23 cellular contexts compared by ENCODE assay signal in genomic region chr5:28602429-28602828, GRCh38.
A peak's percentile ranks its signal among the peaks of the same experiment; 100 is the strongest.
DNase-seq lines count a peak whose midpoint lies in the region; ATAC-seq, FAIRE-seq and TF ChIP-seq lines count a peak whose summit lies in the region.
"Had no signal": no experiment of that assay in that cellular context is flagged by ENCODE, and none has a peak within 500 bp of the region (broad histone marks: within the 10 kb centered on the region; RNA-seq: fewer than 3 reads in every experiment).

No MANE protein-coding gene starts in this region.

- intact Hi-C loops in PC-3 (cut with micrococcal nuclease) (no loop called here), left lung (cut with DNase I) (no loop called here)

- H3K9me2 ChIP-seq in GM23338 (ENCODE audit: insufficient read depth) (no peaks in the 10 kb centered on the region), PC-3 (replicated peaks; ENCODE audit: low read length) (no peaks in the 10 kb centered on the region)

- no peaks in the 10 kb centered on the region for H3K36me3 ChIP-seq in GM23338 (ENCODE audit: insufficient read depth)
- H3K36me3 ChIP-seq in PC-3 (ENCODE audit: low read depth, low read length), result no peaks in the 10 kb centered on the region
- no peaks in the 10 kb centered on the region for H3K36me3 ChIP-seq in left lung
- no peaks in the 10 kb centered on the region for H3K36me3 ChIP-seq in Peyer's patch
- H3K36me3 ChIP-seq: BLaER1 treated with 17β-estradiol and CSF1 and Interleukin-3, amounts not matched to agents 10 nM and 100 nM had no signal

- TF ChIP-seq EP300 in A549 (IDR thresholded peaks at IDR 0.05), result no peak

- no peak overlapping the region for H3K4me3 Mint-ChIP-seq in GM23338
- H3K4me3 Mint-ChIP-seq: B cell; CD4-positive, alpha-beta T cell; CD8-positive, alpha-beta T cell had no signal

- peaks cover 4% of the 10 kb centered on the region; the same call in 2 of the 3 replicates for H3K36me3 Mint-ChIP-seq in GM23338 (ENCODE audit: low read depth)
- H3K36me3 Mint-ChIP-seq: CD8-positive, alpha-beta T cell had no signal

- no peaks in the 10 kb centered on the region for H4K20me1 ChIP-seq in GM23338 (replicated peaks; ENCODE audit: insufficient read depth)
- no peaks in the 10 kb centered on the region for H4K20me1 ChIP-seq in PC-3 (ENCODE audit: low read length)
- H4K20me1 ChIP-seq: BLaER1 treated with 17β-estradiol and CSF1 and Interleukin-3, amounts not matched to agents 10 nM and 100 nM had no signal

- DNase-seq in A549 (ENCODE audit: low read depth in 1 of 2, low spot score in 1 of 2), result no peak
- no peak for DNase-seq in GM23338 (ENCODE audit: low spot score)
- no peak for DNase-seq in PC-3
- DNase-seq in left lung, result no peak
- no peak for DNase-seq in NAMALWA (ENCODE audit: low spot score)
- no peak for DNase-seq in Peyer's patch
- DNase-seq: 8988T; AML-193; Caco-2; Calu3; CD4-positive, alpha-beta T cell; CD8-positive, alpha-beta T cell; DMS79 treated with DMSO at 0.1 percent for 48 hours; GF-D8 had no signal

- H3K4me1 Mint-ChIP-seq in GM23338, result no peaks in the 10 kb centered on the region
- H3K4me1 Mint-ChIP-seq: B cell had no signal

- no peak for TF ChIP-seq POLR2A in A549 (IDR thresholded peaks at IDR 0.05; ENCODE audit: low read length)
- TF ChIP-seq POLR2A in Peyer's patch (IDR thresholded peaks at IDR 0.05), result no peak

- TF ChIP-seq RAD21 in A549 (conservative IDR thresholded peaks at IDR 0.05 in 1 of 2, IDR thresholded peaks at IDR 0.05 in 1 of 2), result no peak

- WGBS in A549 (ENCODE audit: missing lambda C conversion rate), result 25% methylated on average over 2 of the region's 2 CpGs

- no TSS peak for BruUV-seq in PC-3 (replicated peaks; lab: Mats Ljungman, UMichigan)

- peak overlapping the region; percentile 76 for H2AFZ ChIP-seq in GM23338
- H2AFZ ChIP-seq in PC-3 (ENCODE audit: low read length), result 0 out of 2 replicates have a peak overlapping the region, but pooled peaks have one; percentile 14

- H3K27ac ChIP-seq in A549 (no peak overlapping the region), GM23338 (ENCODE audit: low read depth) (no peak overlapping the region), PC-3 (ENCODE audit: low read length) (no peak overlapping the region), left lung (no peak overlapping the region), Peyer's patch (no peak overlapping the region)
- H3K27ac ChIP-seq: BLaER1 treated with 17β-estradiol and CSF1 and Interleukin-3, amounts not matched to agents 10 nM and 100 nM; C4-2B had no signal

- ATAC-seq in A549 (no peak), GM23338 (no peak), PC-3 (no peak), left lung (peak; percentile 93), HG03045 (IDR thresholded peaks at IDR 0.05; ENCODE audit: unreplicated experiment) (no peak), HG03457 (IDR thresholded peaks at IDR 0.05; ENCODE audit: unreplicated experiment) (no peak)
- ATAC-seq: CD8-positive, alpha-beta T cell had no signal

- H3K4me3 ChIP-seq in A549 (no peak overlapping the region), GM23338 (no peak overlapping the region), PC-3 (ENCODE audit: low read length) (no peak overlapping the region), left lung (no peak overlapping the region), Peyer's patch (no peak overlapping the region)
- H3K4me3 ChIP-seq: BLaER1 treated with 17β-estradiol and CSF1 and Interleukin-3, amounts not matched to agents 10 nM and 100 nM had no signal

- CTCF ChIA-PET in A549 (lab: Yijun Ruan, JAX), result no interaction called here
- CTCF ChIA-PET in PC-3 (lab: Charles Lee), result no interaction called here

- TF ChIP-seq CTCF in A549 (IDR thresholded peaks at IDR 0.05) (no peak), GM23338 (conservative IDR thresholded peaks at IDR 0.05; ENCODE audit: low read depth in 2 of 2) (no peak), PC-3 (conservative IDR thresholded peaks at IDR 0.05; ENCODE audit: low read depth, low read length) (no peak), left lung (IDR thresholded peaks at IDR 0.05) (no peak), Peyer's patch (IDR thresholded peaks at IDR 0.05) (no peak)

- H3K4me1 ChIP-seq in A549, result no peaks in the 10 kb centered on the region
- no peaks in the 10 kb centered on the region for H3K4me1 ChIP-seq in GM23338 (ENCODE audit: insufficient read depth)
- no peaks in the 10 kb centered on the region for H3K4me1 ChIP-seq in PC-3 (ENCODE audit: insufficient read depth, low read length)
- no peaks in the 10 kb centered on the region for H3K4me1 ChIP-seq in left lung
- no peaks in the 10 kb centered on the region for H3K4me1 ChIP-seq in Peyer's patch
- H3K4me1 ChIP-seq: BLaER1 treated with 17β-estradiol and CSF1 and Interleukin-3, amounts not matched to agents 10 nM and 100 nM; Caco-2 had no signal

- H3K27me3 Mint-ChIP-seq in GM23338 (ENCODE audit: insufficient read depth, low read depth, poor library complexity), result peaks cover 2% of the 10 kb centered on the region
- H3K27me3 Mint-ChIP-seq: B cell; CD4-positive, alpha-beta T cell had no signal

- H3K9me3 Mint-ChIP-seq in GM23338, result peaks cover 8% of the 10 kb centered on the region; the same call in 2 of the 3 replicates

- H3F3A ChIP-seq in GM23338 (replicated peaks; ENCODE audit: low read depth) (no peaks in the 10 kb centered on the region), PC-3 (ENCODE audit: low read length, unreplicated experiment) (no peaks in the 10 kb centered on the region)

- H3K27me3 ChIP-seq in GM23338 (ENCODE audit: insufficient read depth), result no peaks in the 10 kb centered on the region
- no peaks in the 10 kb centered on the region for H3K27me3 ChIP-seq in PC-3 (ENCODE audit: low read length)
- no peaks in the 10 kb centered on the region for H3K27me3 ChIP-seq in left lung
- no peaks in the 10 kb centered on the region for H3K27me3 ChIP-seq in Peyer's patch
- H3K27me3 ChIP-seq: BLaER1 treated with 17β-estradiol and CSF1 and Interleukin-3, amounts not matched to agents 10 nM and 100 nM had no signal

- POLR2A ChIA-PET in A549 (lab: Yijun Ruan, JAX) (no interaction called here), PC-3 (lab: Charles Lee; ENCODE audit: unreplicated experiment) (no interaction called here)

- no peak overlapping the region for H3K9ac ChIP-seq in PC-3 (ENCODE audit: low read length)
- H3K9ac ChIP-seq: BLaER1 treated with 17β-estradiol and CSF1 and Interleukin-3, amounts not matched to agents 10 nM and 100 nM had no signal

- H3K79me2 ChIP-seq in GM23338 (replicated peaks; ENCODE audit: insufficient read depth) (no peaks in the 10 kb centered on the region), PC-3 (ENCODE audit: low read length) (no peaks in the 10 kb centered on the region)

- no peaks in the 10 kb centered on the region for H3K9me3 ChIP-seq in A549
- H3K9me3 ChIP-seq in PC-3 (ENCODE audit: low read length), result no peaks in the 10 kb centered on the region
- H3K9me3 ChIP-seq in left lung, result peaks cover 0 to 37% of the 10 kb centered on the region in 2 donors
- peaks cover 0 to 3% (median 0%) of the 10 kb centered on the region in 4 donors for H3K9me3 ChIP-seq in Peyer's patch

- H3K27ac Mint-ChIP-seq in GM23338, result peak overlapping the region; percentile 85; the same call in 1 of the 2 replicates
- H3K27ac Mint-ChIP-seq: B cell; CD4-positive, alpha-beta T cell; CD8-positive, alpha-beta T cell had no signal

- no peak for FAIRE-seq in A549 (lab: Jason Lieb, UNC)
- FAIRE-seq: D721Med, G401.6, GM12891, GM19239 had no signal

- no peak overlapping the region for H3K4me2 ChIP-seq in A549
- H3K4me2 ChIP-seq in GM23338, result no peak overlapping the region
- no peak overlapping the region for H3K4me2 ChIP-seq in PC-3 (ENCODE audit: low read length)
- H3K4me2 ChIP-seq: BLaER1 treated with 17β-estradiol and CSF1 and Interleukin-3, amounts not matched to agents 10 nM and 100 nM had no signal

TF ChIP-seq in A549, 52 proteins besides CTCF, POLR2A, EP300 and RAD21:
- TF ChIP-seq RNF2 (IDR thresholded peaks at IDR 0.05; ENCODE audit: borderline replicate concordance, low read depth) (no peak), MAFK (IDR thresholded peaks at IDR 0.05; ENCODE audit: partially characterized antibody) (peak; percentile 2)

TF ChIP-seq in GM23338, 12 proteins besides CTCF, POLR2A, EP300 and RAD21:
- TF ChIP-seq REST (IDR thresholded peaks at IDR 0.05; ENCODE audit: unreplicated experiment), result no peak
- TF ChIP-seq ETS1 (IDR thresholded peaks at IDR 0.05), result no peak
